Comparison of ENCODE assay signal across 7 cellular contexts in the genomic region with DNA sequence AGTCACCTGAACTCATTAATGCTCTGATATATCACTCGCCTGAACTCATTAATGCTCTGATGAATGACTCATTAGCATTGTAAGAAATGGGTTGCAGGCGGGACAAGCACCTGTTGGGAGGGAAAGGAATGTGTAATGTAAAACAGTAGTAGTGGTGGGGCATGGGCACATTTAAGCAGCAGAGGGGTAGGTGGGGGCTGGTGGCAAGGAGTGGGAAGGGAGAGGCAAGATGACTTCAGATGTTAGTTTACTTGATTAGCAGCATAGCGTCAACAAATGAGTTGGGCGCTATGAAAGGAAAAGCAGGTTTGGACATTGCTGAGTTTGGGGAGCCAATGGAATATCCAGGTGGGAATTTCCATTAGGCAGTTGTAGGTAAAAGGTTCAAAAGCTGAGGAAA.
DNase-seq lines count a peak whose midpoint lies in the region; ATAC-seq and TF ChIP-seq lines count a peak whose summit lies in the region.
"Not testable (repeated sequence)": the region's sequence is repeated elsewhere in the genome, so short reads cannot be mapped to it uniquely, and the experiment has no call there.

No MANE protein-coding gene starts in this region.

- H3K27ac Mint-ChIP-seq in GM23338: not testable (repeated sequence)
- peak overlapping the region; percentile 44 for H3K27ac Mint-ChIP-seq in endodermal cell

- ATAC-seq in GM23338: peak; percentile 83

- H4K8ac ChIP-seq in mesendoderm (ENCODE audit: low read depth, low read length): not testable (repeated sequence)

- H3K4me1 Mint-ChIP-seq in GM23338: peaks cover 10% of the 10 kb centered on the region; the same call in 2 of the 3 replicates
- H3K4me1 Mint-ChIP-seq in endodermal cell: peaks cover 14% of the 10 kb centered on the region

- H3F3A ChIP-seq in GM23338 (replicated peaks; ENCODE audit: low read depth): not testable (repeated sequence)

- H3K4me3 ChIP-seq in GM23338; endodermal cell (ENCODE audit: low read length); iPS DF 6.9 (ENCODE audit: low read length); mesendoderm (ENCODE audit: low read length): not testable (repeated sequence)

- H3K36me3 Mint-ChIP-seq in GM23338 (ENCODE audit: low read depth): not testable (repeated sequence)
- peaks cover 11% of the 10 kb centered on the region for H3K36me3 Mint-ChIP-seq in endodermal cell (ENCODE audit: low read depth)

- not testable (repeated sequence) for H3K27me3 Mint-ChIP-seq in GM23338 (ENCODE audit: insufficient read depth, low read depth, poor library complexity); endodermal cell (ENCODE audit: insufficient read depth)

- H2AK5ac ChIP-seq in mesendoderm (ENCODE audit: low read length): not testable (repeated sequence)

- not testable (repeated sequence) for H3K79me1 ChIP-seq in mesendoderm (ENCODE audit: low read length)

- not testable (repeated sequence) for H3K9me3 Mint-ChIP-seq in GM23338, endodermal cell

- not testable (repeated sequence) for H3K27ac ChIP-seq in GM23338 (ENCODE audit: low read depth); endodermal cell (ENCODE audit: low read depth, low read length); iPS DF 6.9 (ENCODE audit: low read length); mesendoderm (ENCODE audit: low read depth, low read length)

- not testable (repeated sequence) for H3K56ac ChIP-seq in mesendoderm (ENCODE audit: low read length)

- not testable (repeated sequence) for H3K79me2 ChIP-seq in GM23338 (replicated peaks; ENCODE audit: insufficient read depth); mesendoderm (ENCODE audit: control insufficient read depth, insufficient read depth, low read length)

- not testable (repeated sequence) for H3K4me2 ChIP-seq in GM23338; mesendoderm (ENCODE audit: low read length)

- not testable (repeated sequence) for H3K9me3 ChIP-seq in endodermal cell (ENCODE audit: control insufficient read depth, low read length); iPS DF 6.9 (ENCODE audit: control insufficient read depth, insufficient read depth, low read length)

- DNase-seq in GM23338 (ENCODE audit: low spot score) (peak; percentile 5), HT-29 (ENCODE audit: low spot score) (peak; percentile 1), astrocyte of the hippocampus (ENCODE audit: low read depth, low spot score) (peak; percentile 4), endodermal cell (peak; percentile 53), iPS DF 6.9 (ENCODE audit: low read depth, low spot score) (peak; percentile 0), mesendoderm (peak; percentile 55), renal cortical epithelial cell (ENCODE audit: low read depth) (peak; percentile 21)

- H3K4ac ChIP-seq in mesendoderm (ENCODE audit: low read depth, low read length): not testable (repeated sequence)

- H2BK5ac ChIP-seq in mesendoderm (ENCODE audit: low read length): not testable (repeated sequence)

- not testable (repeated sequence) for H3K18ac ChIP-seq in mesendoderm (ENCODE audit: low read length)

- TF ChIP-seq CTCF in GM23338 (conservative IDR thresholded peaks at IDR 0.05; ENCODE audit: low read depth in 2 of 2); endodermal cell (conservative IDR thresholded peaks at IDR 0.05): not testable (repeated sequence)

- not testable (repeated sequence) for H2AFZ ChIP-seq in GM23338

- H3K4me3 Mint-ChIP-seq in GM23338, endodermal cell: not testable (repeated sequence)

- H4K5ac ChIP-seq in mesendoderm (ENCODE audit: low read length): not testable (repeated sequence)

- not testable (repeated sequence) for H3K9me2 ChIP-seq in GM23338 (ENCODE audit: insufficient read depth)

- H3K27me3 ChIP-seq in GM23338 (ENCODE audit: insufficient read depth); endodermal cell (ENCODE audit: control insufficient read depth, insufficient read depth, low read length, poor library complexity, severe bottlenecking); iPS DF 6.9 (ENCODE audit: control insufficient read depth, insufficient read depth, low read length); mesendoderm (ENCODE audit: insufficient read depth, low read length, poor library complexity): not testable (repeated sequence)

- not testable (repeated sequence) for H3K4me1 ChIP-seq in GM23338 (ENCODE audit: insufficient read depth); endodermal cell (ENCODE audit: control insufficient read depth, insufficient read depth, low read length); iPS DF 6.9 (ENCODE audit: control insufficient read depth, insufficient read depth, low read length); mesendoderm (ENCODE audit: control insufficient read depth, low read depth, low read length)

- H3K9ac ChIP-seq in endodermal cell (ENCODE audit: extremely low read depth, low read length, poor library complexity, severe bottlenecking); mesendoderm (ENCODE audit: low read length): not testable (repeated sequence)

- H2BK120ac ChIP-seq in mesendoderm (ENCODE audit: low read depth, low read length): not testable (repeated sequence)

- H3K36me3 ChIP-seq in GM23338 (ENCODE audit: insufficient read depth); endodermal cell (ENCODE audit: control insufficient read depth, insufficient read depth, low read length); iPS DF 6.9 (ENCODE audit: control insufficient read depth, insufficient read depth, low read length); mesendoderm (ENCODE audit: control insufficient read depth, insufficient read depth, low read length): not testable (repeated sequence)

- not testable (repeated sequence) for H4K20me1 ChIP-seq in GM23338 (replicated peaks; ENCODE audit: insufficient read depth)

- not testable (repeated sequence) for H3K23ac ChIP-seq in mesendoderm (ENCODE audit: low read length)

- 94 to 100% methylated on average over 4 of the region's 4 CpGs for WGBS in endodermal cell (ENCODE audit: insufficient coverage in 1 of 2, insufficient read length in 1 of 2), 2 experiments
- WGBS in iPS DF 6.9 (ENCODE audit: insufficient coverage, insufficient read length): no CpG with 5 or more reads among the region's 4 CpGs
- no CpG with 5 or more reads among the region's 4 CpGs for WGBS in mesendoderm (ENCODE audit: extremely low coverage, insufficient coverage, low lambda C conversion rate)

- not testable (repeated sequence) for H2BK15ac ChIP-seq in mesendoderm (replicated peaks; ENCODE audit: low read depth)

Comparison
In these comparisons a context has a peak if more than half of its experiments do, and no peak if none do; other contexts are left out.
1. DNase-seq: peak in every context shown above with its lines; median percentile 55 in mesendoderm; 53 in endodermal cell; 21 in renal cortical epithelial cell; 5 in GM23338; 4 in astrocyte of the hippocampus; 1 in HT-29; 0 in iPS DF 6.9.